In the genomic region with DNA sequence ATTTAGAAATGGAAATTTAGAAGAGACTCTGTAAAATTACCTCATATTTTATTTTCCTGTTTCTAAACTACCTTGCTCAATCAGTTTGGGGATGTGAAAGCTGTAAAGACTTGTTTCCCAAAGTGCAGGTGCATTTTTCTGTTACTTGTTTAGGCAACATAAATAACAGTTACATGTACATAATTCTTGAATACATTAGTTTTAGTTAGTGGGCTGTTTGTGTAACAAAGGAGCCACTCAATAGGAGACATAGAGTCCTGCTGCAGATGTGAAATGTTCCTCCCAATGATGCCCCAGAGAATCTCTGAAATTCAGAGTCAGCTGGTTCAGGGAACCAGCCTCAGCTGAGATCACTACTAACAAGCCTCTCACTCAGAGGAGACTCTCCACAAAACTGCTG, we compare ENCODE assay signal across 18 cellular contexts.
A peak's percentile ranks its signal among the peaks of the same experiment; 100 is the strongest.
DNase-seq lines count a peak whose midpoint lies in the region; ATAC-seq and TF ChIP-seq lines count a peak whose summit lies in the region.
"Had no signal": no experiment of that assay in that cellular context is flagged by ENCODE, and none has a peak within 500 bp of the region (broad histone marks: within the 10 kb centered on the region; RNA-seq: fewer than 3 reads in every experiment).

No MANE protein-coding gene starts in this region.

- H3K9ac ChIP-seq in HUES48 (ENCODE audit: low read depth, low read length) = no peak overlapping the region

- CTCF ChIA-PET in activated CD4-positive, alpha-beta memory T cell treated with anti-CD3 and anti-CD28 coated beads, Interleukin-2, amount 10 ng/mL, durations not matched to agents 7 days and 5 days (lab: Charles Lee) = no interaction called here
- CTCF ChIA-PET in PC-9 (lab: Charles Lee) = no interaction called here

- H3K36me3 Mint-ChIP-seq in activated T-cell treated with anti-CD3 and anti-CD28 coated beads, Interleukin-2, amount 50 U/mL, for 72 hours (ENCODE audit: insufficient read depth in 2 of 2) = peaks cover 12 to 25% of the 10 kb centered on the region in 2 donors
- peaks cover 55% of the 10 kb centered on the region for H3K36me3 Mint-ChIP-seq in activated CD4-positive, alpha-beta memory T cell treated with anti-CD3 and anti-CD28 coated beads, Interleukin-2, amount 10 ng/mL, durations not matched to agents 7 days and 5 days (ENCODE audit: low read depth)
- peaks cover 99% of the 10 kb centered on the region for H3K36me3 Mint-ChIP-seq in stimulated activated effector memory CD8-positive, alpha-beta T cell treated with anti-CD3 and anti-CD28 coated beads, Interleukin-12 subunit alpha, Interleukin-12 subunit beta, amount 100 ng/mL, for 72 hours

- no peak for ATAC-seq in activated T-cell treated with anti-CD3 and anti-CD28 coated beads, Interleukin-2, amount 50 U/mL, for 72 hours (replicated peaks in 1 of 2)
- ATAC-seq in stimulated activated effector memory CD8-positive, alpha-beta T cell treated with anti-CD3 and anti-CD28 coated beads, Interleukin-12 subunit alpha, Interleukin-12 subunit beta, amount 100 ng/mL, for 72 hours = no peak
- no peak for ATAC-seq in GM21381 (IDR thresholded peaks at IDR 0.05; ENCODE audit: unreplicated experiment)
- ATAC-seq: left ventricle myocardium superior, psoas muscle had no signal

- no peaks in the 10 kb centered on the region for H3K4me1 Mint-ChIP-seq in activated T-cell treated with anti-CD3 and anti-CD28 coated beads, Interleukin-2, amount 50 U/mL, for 72 hours (ENCODE audit: low read depth)
- H3K4me1 Mint-ChIP-seq in activated CD4-positive, alpha-beta memory T cell treated with anti-CD3 and anti-CD28 coated beads, Interleukin-2, amount 10 ng/mL, durations not matched to agents 7 days and 5 days = peaks cover 30% of the 10 kb centered on the region
- peaks cover 40% of the 10 kb centered on the region for H3K4me1 Mint-ChIP-seq in stimulated activated effector memory CD8-positive, alpha-beta T cell treated with anti-CD3 and anti-CD28 coated beads, Interleukin-12 subunit alpha, Interleukin-12 subunit beta, amount 100 ng/mL, for 72 hours

- no TSS peak for BruUV-seq in PC-9 (replicated peaks; lab: Mats Ljungman, UMichigan)

- H3K27me3 Mint-ChIP-seq in activated T-cell treated with anti-CD3 and anti-CD28 coated beads, Interleukin-2, amount 50 U/mL, for 72 hours (ENCODE audit: low read depth) = no peaks in the 10 kb centered on the region
- no peaks in the 10 kb centered on the region for H3K27me3 Mint-ChIP-seq in activated CD4-positive, alpha-beta memory T cell treated with anti-CD3 and anti-CD28 coated beads, Interleukin-2, amount 10 ng/mL, durations not matched to agents 7 days and 5 days

- no peak overlapping the region for H2AFZ ChIP-seq in PC-9

- intact Hi-C loops in PC-9 (cut with micrococcal nuclease; ENCODE audit: unreplicated experiment) = no loop called here

- H3K9me2 ChIP-seq in PC-9 (ENCODE audit: insufficient read depth) = no peaks in the 10 kb centered on the region

- peak overlapping the region in 1 of 2 donors; percentile 73 for H3K4me3 Mint-ChIP-seq in activated T-cell treated with anti-CD3 and anti-CD28 coated beads, Interleukin-2, amount 50 U/mL, for 72 hours
- H3K4me3 Mint-ChIP-seq in activated CD4-positive, alpha-beta memory T cell treated with anti-CD3 and anti-CD28 coated beads, Interleukin-2, amount 10 ng/mL, durations not matched to agents 7 days and 5 days = no peak overlapping the region
- peak overlapping the region; percentile 55 for H3K4me3 Mint-ChIP-seq in stimulated activated effector memory CD8-positive, alpha-beta T cell treated with anti-CD3 and anti-CD28 coated beads, Interleukin-12 subunit alpha, Interleukin-12 subunit beta, amount 100 ng/mL, for 72 hours

- H3K27ac Mint-ChIP-seq in activated T-cell treated with anti-CD3 and anti-CD28 coated beads, Interleukin-2, amount 50 U/mL, for 72 hours = peak overlapping the region; percentile 97
- peak overlapping the region; percentile 37 for H3K27ac Mint-ChIP-seq in activated CD4-positive, alpha-beta memory T cell treated with anti-CD3 and anti-CD28 coated beads, Interleukin-2, amount 10 ng/mL, durations not matched to agents 7 days and 5 days
- H3K27ac Mint-ChIP-seq in stimulated activated effector memory CD8-positive, alpha-beta T cell treated with anti-CD3 and anti-CD28 coated beads, Interleukin-12 subunit alpha, Interleukin-12 subunit beta, amount 100 ng/mL, for 72 hours = peak overlapping the region; percentile 96

- H3K4me3 ChIP-seq in HUES48 (ENCODE audit: low read depth, low read length) = peak overlapping the region; percentile 7; the same call in 1 of the 2 replicates
- no peak overlapping the region for H3K4me3 ChIP-seq in PC-9
- H3K4me3 ChIP-seq: psoas muscle, stomach, vagina had no signal

- no peaks in the 10 kb centered on the region for H3K27me3 ChIP-seq in HUES48 (ENCODE audit: control insufficient read depth, insufficient read depth, low read length)
- H3K27me3 ChIP-seq in PC-9 (ENCODE audit: insufficient read depth, low read depth) = no peaks in the 10 kb centered on the region
- H3K27me3 ChIP-seq: stomach, vagina had no signal

- H3K4me2 ChIP-seq in PC-9 = no peak overlapping the region

- no peak for TF ChIP-seq CTCF in PC-9 (conservative IDR thresholded peaks at IDR 0.05)

- H3K4me1 ChIP-seq in HUES48 (ENCODE audit: control insufficient read depth, insufficient read depth, low read length) (peaks cover 25% of the 10 kb centered on the region), PC-9 (replicated peaks; ENCODE audit: insufficient read depth) (no peaks in the 10 kb centered on the region)
- H3K4me1 ChIP-seq: psoas muscle, stomach, vagina had no signal

- H3K27ac ChIP-seq in HUES48 (ENCODE audit: low read depth, low read length) (peak overlapping the region; percentile 52), PC-9 (no peak overlapping the region)
- H3K27ac ChIP-seq: psoas muscle, stomach, vagina had no signal

- H3K9me3 Mint-ChIP-seq in activated T-cell treated with anti-CD3 and anti-CD28 coated beads, Interleukin-2, amount 50 U/mL, for 72 hours = no peaks in the 10 kb centered on the region
- H3K9me3 Mint-ChIP-seq in activated CD4-positive, alpha-beta memory T cell treated with anti-CD3 and anti-CD28 coated beads, Interleukin-2, amount 10 ng/mL, durations not matched to agents 7 days and 5 days = no peaks in the 10 kb centered on the region
- H3K9me3 Mint-ChIP-seq in stimulated activated effector memory CD8-positive, alpha-beta T cell treated with anti-CD3 and anti-CD28 coated beads, Interleukin-12 subunit alpha, Interleukin-12 subunit beta, amount 100 ng/mL, for 72 hours = no peaks in the 10 kb centered on the region

- H3K9me3 ChIP-seq in HUES48 (ENCODE audit: control insufficient read depth, insufficient read depth, low read length) (no peaks in the 10 kb centered on the region), PC-9 (ENCODE audit: insufficient read depth, low read depth) (no peaks in the 10 kb centered on the region)
- H3K9me3 ChIP-seq: psoas muscle, stomach, vagina had no signal

- no peak for DNase-seq in activated T-cell treated with anti-CD3 and anti-CD28 coated beads, Interleukin-2, amount 50 U/mL, for 72 hours
- no peak for DNase-seq in activated T-cell treated with anti-CD3 and anti-CD28 coated beads, Interleukin-2, amount 50 U/mL, for 48 hours
- DNase-seq in activated CD4-positive, alpha-beta memory T cell treated with anti-CD3 and anti-CD28 coated beads, Interleukin-2, amount 10 ng/mL, durations not matched to agents 7 days and 5 days = no peak
- DNase-seq in stimulated activated effector memory CD8-positive, alpha-beta T cell treated with anti-CD3 and anti-CD28 coated beads, Interleukin-12 subunit alpha, Interleukin-12 subunit beta, amount 100 ng/mL, for 72 hours (ENCODE audit: low spot score in 2 of 2) = no peak
- DNase-seq in DMS 273 (lab: John Stamatoyannopoulos, UW; ENCODE audit: unreplicated experiment) (no peak), PC-9 (no peak)
- DNase-seq: activated CD4-positive, alpha-beta T cell treated with anti-CD3 and anti-CD28 coated beads, Interleukin-2, amount 50 U/mL, for 1 hour; activated effector memory CD4-positive, alpha-beta T cell treated with Interleukin-2 at 50 U/mL for 16 hours; anterior cingulate cortex; foreskin fibroblast; GDM1; left ventricle myocardium superior; NCI-H1105 treated with DMSO at 0.1 percent for 48 hours; psoas muscle; stomach had no signal

- no peaks in the 10 kb centered on the region for H3F3A ChIP-seq in PC-9 (ENCODE audit: insufficient read depth, low read depth)

- POLR2A ChIA-PET in activated CD4-positive, alpha-beta memory T cell treated with anti-CD3 and anti-CD28 coated beads, Interleukin-2, amount 10 ng/mL, durations not matched to agents 7 days and 5 days (lab: Charles Lee) = no interaction called here
- POLR2A ChIA-PET in PC-9 (lab: Charles Lee; ENCODE audit: unreplicated experiment) = interaction anchor here (0.8 kb wide), 1 partner anchor 50 kb away, joined by 7 read pairs; no protein-coding TSS in a partner anchor

- H3K36me3 ChIP-seq in HUES48 (ENCODE audit: control insufficient read depth, insufficient read depth, low read length) = no peaks in the 10 kb centered on the region
- H3K36me3 ChIP-seq in PC-9 (ENCODE audit: low read depth) = no peaks in the 10 kb centered on the region

- H4K20me1 ChIP-seq in PC-9 (ENCODE audit: insufficient read depth) = 0 out of 2 replicates have a peak, but pooled peaks cover 3% of the 10 kb centered on the region

- H3K79me2 ChIP-seq in PC-9 (ENCODE audit: low read depth) = no peaks in the 10 kb centered on the region

Comparison
In these comparisons a context has a peak if more than half of its experiments do, and no peak if none do; other contexts are left out.
1. H3K27ac Mint-ChIP-seq: peak in every context shown above with its lines; median percentile 97 in activated T-cell treated with anti-CD3 and anti-CD28 coated beads, Interleukin-2, amount 50 U/mL, for 72 hours; 96 in stimulated activated effector memory CD8-positive, alpha-beta T cell treated with anti-CD3 and anti-CD28 coated beads, Interleukin-12 subunit alpha, Interleukin-12 subunit beta, amount 100 ng/mL, for 72 hours; 37 in activated CD4-positive, alpha-beta memory T cell treated with anti-CD3 and anti-CD28 coated beads, Interleukin-2, amount 10 ng/mL, durations not matched to agents 7 days and 5 days.